11 cellular contexts compared by ENCODE assay signal in the genomic region with DNA sequence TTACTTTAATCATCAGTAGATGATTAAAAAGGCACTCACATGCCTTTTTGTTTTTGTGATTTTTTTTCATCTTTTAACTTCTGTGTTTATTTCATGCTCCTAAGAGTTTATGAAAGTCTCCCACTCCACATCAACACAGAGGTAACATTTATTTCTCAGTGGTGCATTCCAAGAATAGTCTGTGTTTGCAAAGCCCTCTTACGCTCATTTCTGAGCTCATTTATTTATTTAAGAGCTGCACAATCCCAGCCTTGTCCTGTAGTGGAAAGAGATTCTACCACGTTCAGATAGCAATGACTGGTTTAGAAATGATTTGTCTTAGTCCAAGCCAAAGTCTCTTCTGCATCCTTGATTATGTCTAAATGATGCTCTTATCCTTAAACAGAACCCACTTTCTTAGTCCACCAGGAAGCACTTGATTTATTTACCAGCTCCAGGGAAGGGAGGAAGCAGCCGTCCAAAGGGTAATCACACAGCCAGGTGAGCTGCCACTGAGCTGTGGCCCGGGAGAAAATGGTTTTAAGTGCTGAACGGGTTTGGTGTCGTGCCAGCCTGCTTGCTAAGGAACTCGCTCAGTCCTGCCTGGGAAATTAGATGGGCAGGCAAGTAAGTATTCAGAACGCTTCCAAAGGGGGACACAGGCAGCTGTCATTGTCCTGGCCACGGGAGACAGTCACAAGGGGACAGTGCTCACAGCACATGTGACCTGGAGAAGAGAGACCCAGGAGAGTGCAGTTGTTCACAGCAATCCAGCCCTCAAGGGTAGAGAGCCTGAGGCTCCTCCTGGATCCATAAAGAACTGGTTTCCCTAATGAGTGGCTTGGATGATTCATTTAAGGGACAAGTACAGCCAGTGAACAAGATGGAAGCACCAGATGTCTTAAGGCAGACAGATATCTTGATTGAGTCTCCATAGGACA.
DNase-seq lines count a peak whose midpoint lies in the region; ATAC-seq and TF ChIP-seq lines count a peak whose summit lies in the region.
"Had no signal": no experiment of that assay in that cellular context is flagged by ENCODE, and none has a peak within 500 bp of the region (broad histone marks: within the 10 kb centered on the region; RNA-seq: fewer than 3 reads in every experiment).

No MANE protein-coding gene starts in this region.

- no peaks in the 10 kb centered on the region for H3K9me3 ChIP-seq in gastroesophageal sphincter

- no peaks in the 10 kb centered on the region for H3K9me3 Mint-ChIP-seq in progenitor cell of endocrine pancreas (ENCODE audit: low read depth)
- H3K9me3 Mint-ChIP-seq in activated naive CD8-positive, alpha-beta T cell treated with anti-CD3 and anti-CD28 coated beads for 36 hours: no peaks in the 10 kb centered on the region
- H3K9me3 Mint-ChIP-seq in activated CD8-positive, alpha-beta memory T cell treated with anti-CD3 and anti-CD28 coated beads, Interleukin-2, amount 10 ng/mL, durations not matched to agents 7 days and 5 days (ENCODE audit: low read depth): no peaks in the 10 kb centered on the region

- H3K4me3 ChIP-seq in gastroesophageal sphincter: no peak overlapping the region

- TF ChIP-seq EP300 in gastroesophageal sphincter (IDR thresholded peaks at IDR 0.05): no peak

- TF ChIP-seq POLR2A in gastroesophageal sphincter (IDR thresholded peaks at IDR 0.05): no peak

- H3K4me1 Mint-ChIP-seq in progenitor cell of endocrine pancreas (ENCODE audit: low read depth): peaks cover 8% of the 10 kb centered on the region
- no peaks in the 10 kb centered on the region for H3K4me1 Mint-ChIP-seq in activated naive CD8-positive, alpha-beta T cell treated with anti-CD3 and anti-CD28 coated beads for 36 hours
- H3K4me1 Mint-ChIP-seq in activated CD8-positive, alpha-beta memory T cell treated with anti-CD3 and anti-CD28 coated beads, Interleukin-2, amount 10 ng/mL, durations not matched to agents 7 days and 5 days: no peaks in the 10 kb centered on the region
- H3K4me1 Mint-ChIP-seq: CD8-positive, alpha-beta memory T cell had no signal

- H3K27ac ChIP-seq in gastroesophageal sphincter: peak overlapping the region; percentile 88 to 95 (median 92)
- H3K27ac ChIP-seq: HL-60 had no signal

- ATAC-seq in gastroesophageal sphincter: peak; percentile 50
- ATAC-seq in activated CD8-positive, alpha-beta memory T cell treated with anti-CD3 and anti-CD28 coated beads, Interleukin-2, amount 10 ng/mL, durations not matched to agents 7 days and 5 days: no peak
- no peak for ATAC-seq in GM18861 (IDR thresholded peaks at IDR 0.05; ENCODE audit: unreplicated experiment)

- TF ChIP-seq CTCF in gastroesophageal sphincter (IDR thresholded peaks at IDR 0.05) (peak in 1 of 4 experiments; percentile 36), progenitor cell of endocrine pancreas (IDR thresholded peaks at IDR 0.05; ENCODE audit: unreplicated experiment) (no peak)

- no peaks in the 10 kb centered on the region for H3K36me3 Mint-ChIP-seq in progenitor cell of endocrine pancreas (ENCODE audit: insufficient read depth)
- H3K36me3 Mint-ChIP-seq in activated naive CD8-positive, alpha-beta T cell treated with anti-CD3 and anti-CD28 coated beads for 36 hours: no peaks in the 10 kb centered on the region
- H3K36me3 Mint-ChIP-seq in activated CD8-positive, alpha-beta memory T cell treated with anti-CD3 and anti-CD28 coated beads, Interleukin-2, amount 10 ng/mL, durations not matched to agents 7 days and 5 days: no peaks in the 10 kb centered on the region
- H3K36me3 Mint-ChIP-seq: CD8-positive, alpha-beta memory T cell had no signal

- H3K27ac Mint-ChIP-seq in progenitor cell of endocrine pancreas: peak overlapping the region; percentile 82
- H3K27ac Mint-ChIP-seq in activated naive CD8-positive, alpha-beta T cell treated with anti-CD3 and anti-CD28 coated beads for 36 hours: no peak overlapping the region
- H3K27ac Mint-ChIP-seq in activated CD8-positive, alpha-beta memory T cell treated with anti-CD3 and anti-CD28 coated beads, Interleukin-2, amount 10 ng/mL, durations not matched to agents 7 days and 5 days: no peak overlapping the region

- H3K27me3 ChIP-seq in gastroesophageal sphincter: no peaks in the 10 kb centered on the region

- DNase-seq in EL: peak; percentile 27
- peak; percentile 28 for DNase-seq in NCI-H748 treated with DMSO at 0.1 percent for 48 hours (lab: John Stamatoyannopoulos, UW)
- no peak for DNase-seq in progenitor cell of endocrine pancreas (ENCODE audit: low spot score, unreplicated experiment)
- DNase-seq in activated naive CD8-positive, alpha-beta T cell treated with anti-CD3 and anti-CD28 coated beads for 36 hours: no peak
- DNase-seq in activated CD8-positive, alpha-beta memory T cell treated with anti-CD3 and anti-CD28 coated beads, Interleukin-2, amount 10 ng/mL, durations not matched to agents 7 days and 5 days: no peak
- no peak for DNase-seq in activated CD4-positive, alpha-beta T cell treated with anti-CD3 and anti-CD28 coated beads for 4 hours
- DNase-seq: CD8-positive, alpha-beta memory T cell; NCI-H82 had no signal

- H3K27me3 Mint-ChIP-seq in progenitor cell of endocrine pancreas: no peaks in the 10 kb centered on the region
- H3K27me3 Mint-ChIP-seq in activated naive CD8-positive, alpha-beta T cell treated with anti-CD3 and anti-CD28 coated beads for 36 hours: peaks cover 5% of the 10 kb centered on the region
- H3K27me3 Mint-ChIP-seq in activated CD8-positive, alpha-beta memory T cell treated with anti-CD3 and anti-CD28 coated beads, Interleukin-2, amount 10 ng/mL, durations not matched to agents 7 days and 5 days: peaks cover 18% of the 10 kb centered on the region

- no peak overlapping the region for H3K4me3 Mint-ChIP-seq in progenitor cell of endocrine pancreas (ENCODE audit: low read depth)
- H3K4me3 Mint-ChIP-seq in activated naive CD8-positive, alpha-beta T cell treated with anti-CD3 and anti-CD28 coated beads for 36 hours: no peak overlapping the region
- no peak overlapping the region for H3K4me3 Mint-ChIP-seq in activated CD8-positive, alpha-beta memory T cell treated with anti-CD3 and anti-CD28 coated beads, Interleukin-2, amount 10 ng/mL, durations not matched to agents 7 days and 5 days
- H3K4me3 Mint-ChIP-seq: CD8-positive, alpha-beta memory T cell had no signal

- peaks cover 12 to 41% (median 15%) of the 10 kb centered on the region in 3 donors for H3K4me1 ChIP-seq in gastroesophageal sphincter

- CTCF ChIA-PET in activated CD8-positive, alpha-beta memory T cell treated with anti-CD3 and anti-CD28 coated beads, Interleukin-2, amount 10 ng/mL, durations not matched to agents 7 days and 5 days (lab: Charles Lee): no interaction called here

- WGBS in gastroesophageal sphincter (ENCODE audit: low coverage in 1 of 2), 2 donors: 12 to 18% methylated on average over 6 to 7 of the region's 9 CpGs

- H3K36me3 ChIP-seq in gastroesophageal sphincter: no peaks in the 10 kb centered on the region

Comparison
In these comparisons a context has a peak if more than half of its experiments do, and no peak if none do; other contexts are left out.
1. DNase-seq: peak in EL (single experiment) and NCI-H748 treated with DMSO at 0.1 percent for 48 hours (single experiment); none in progenitor cell of endocrine pancreas (single experiment), activated naive CD8-positive, alpha-beta T cell treated with anti-CD3 and anti-CD28 coated beads for 36 hours (single experiment), activated CD8-positive, alpha-beta memory T cell treated with anti-CD3 and anti-CD28 coated beads, Interleukin-2, amount 10 ng/mL, durations not matched to agents 7 days and 5 days (single experiment) and activated CD4-positive, alpha-beta T cell treated with anti-CD3 and anti-CD28 coated beads for 4 hours (0 of 2).